1 cellular context compared by ENCODE assay signal in the genomic region with DNA sequence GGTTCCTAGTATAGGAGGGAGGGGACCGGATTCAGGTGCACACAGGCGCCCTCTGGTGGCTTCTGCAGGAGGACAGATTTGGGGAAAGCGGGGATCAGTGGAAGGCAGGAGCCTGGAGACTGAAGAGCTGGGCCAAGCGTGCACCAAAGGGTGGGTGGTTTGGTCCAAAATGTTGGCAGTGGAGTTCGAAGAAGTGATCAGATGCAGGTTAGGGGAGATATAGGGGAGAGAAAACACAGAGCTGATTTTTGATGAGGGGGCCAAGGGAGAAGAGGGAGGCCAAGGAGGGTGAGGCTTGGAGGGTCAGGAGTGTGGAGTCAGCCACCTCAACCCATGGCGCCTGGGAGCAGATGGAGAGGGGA.
TF ChIP-seq lines count a peak whose summit lies in the region.

No MANE protein-coding gene starts in this region.

TF ChIP-seq in H1, 55 proteins besides CTCF, POLR2A, EP300 and RAD21:
- TF ChIP-seq TAF1 (IDR thresholded peaks at IDR 0.05; ENCODE audit: low read depth, low read length) (0 out of 2 replicates have a peak, but pooled peaks have one; percentile 38), SP2 (IDR thresholded peaks at IDR 0.05; ENCODE audit: low read length) (no peak), EZH2 (IDR thresholded peaks at IDR 0.05; ENCODE audit: low read depth, low read length, severe bottlenecking) (no peak), ZNF274 (IDR thresholded peaks at IDR 0.05; ENCODE audit: borderline replicate concordance, extremely low read depth, low read length) (no peak), YY1 (IDR thresholded peaks at IDR 0.05; ENCODE audit: low read depth, low read length) (0 out of 2 replicates have a peak, but pooled peaks have one; percentile 35), CBX8 (IDR thresholded peaks at IDR 0.05; ENCODE audit: borderline replicate concordance, low read depth, low read length) (no peak), SP4 (IDR thresholded peaks at IDR 0.05; ENCODE audit: low read length) (0 out of 2 replicates have a peak, but pooled peaks have one; percentile 11), GTF2F1 (IDR thresholded peaks at IDR 0.05; ENCODE audit: borderline replicate concordance, low read depth, low read length) (no peak)
- TF ChIP-seq, protein P1, sequence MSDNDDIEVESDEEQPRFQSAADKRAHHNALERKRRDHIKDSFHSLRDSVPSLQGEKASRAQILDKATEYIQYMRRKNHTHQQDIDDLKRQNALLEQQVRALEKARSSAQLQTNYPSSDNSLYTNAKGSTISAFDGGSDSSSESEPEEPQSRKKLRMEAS (IDR thresholded peaks at IDR 0.05): 0 out of 2 replicates have a peak, but pooled peaks have one; percentile 7
